Comparison of ENCODE assay signal across 12 cellular contexts in the genomic region with DNA sequence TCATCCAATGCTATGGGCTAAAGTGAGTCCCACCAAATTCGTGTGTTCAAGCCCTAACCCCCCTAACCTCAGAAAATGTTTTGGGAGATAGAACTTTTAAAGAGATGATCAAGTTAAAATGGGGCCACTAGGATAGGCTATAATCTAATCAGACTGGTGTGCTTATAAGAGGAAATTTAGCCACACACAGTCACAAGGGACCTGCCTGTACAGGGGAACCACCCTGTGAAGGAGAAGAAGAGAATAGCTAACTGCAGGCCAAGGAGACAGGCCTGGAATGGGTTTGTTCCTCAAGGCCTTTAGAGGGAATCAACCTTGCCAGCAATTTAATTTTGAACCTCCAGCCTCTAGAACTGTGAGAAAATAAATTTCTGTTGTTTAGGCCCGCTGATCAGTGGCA. TPM values are rescaled to one million over a fixed set of nuclear protein-coding genes. Genes with fewer than 3 reads are reported as not detected.
A peak's percentile ranks its signal among the peaks of the same experiment; 100 is the strongest.
DNase-seq lines count a peak whose midpoint lies in the region; ATAC-seq, FAIRE-seq and TF ChIP-seq lines count a peak whose summit lies in the region.
"Had no signal": no experiment of that assay in that cellular context is flagged by ENCODE, and none has a peak within 500 bp of the region (broad histone marks: within the 10 kb centered on the region; RNA-seq: fewer than 3 reads in every experiment).

No MANE protein-coding gene starts in this region.

- peak overlapping the region; percentile 47 for H3K9ac ChIP-seq in adipocyte (ENCODE audit: low read length)
- H3K9ac ChIP-seq: BLaER1 had no signal

- POLR2A ChIA-PET in naive thymus-derived CD8-positive, alpha-beta T cell (lab: Charles Lee), result no interaction called here

- no TSS peak for BruUV-seq in Calu3 (replicated peaks; lab: Mats Ljungman, UMichigan)

- no peak overlapping the region for H3K4me3 Mint-ChIP-seq in Calu3 (ENCODE audit: low read depth, unreplicated experiment)
- H3K4me3 Mint-ChIP-seq in mesothelial cell of epicardium, result no peak overlapping the region
- no peak overlapping the region for H3K4me3 Mint-ChIP-seq in naive thymus-derived CD8-positive, alpha-beta T cell

- no peak overlapping the region for H3K4me3 ChIP-seq in adipocyte (ENCODE audit: low read length)
- H3K4me3 ChIP-seq in small intestine (ENCODE audit: low read depth in 1 of 2, low read length in 2 of 2), result no peak overlapping the region
- H3K4me3 ChIP-seq: BLaER1, Peyer's patch had no signal

- H3K9me3 Mint-ChIP-seq in Calu3 (ENCODE audit: low read depth, unreplicated experiment), result no peaks in the 10 kb centered on the region
- H3K9me3 Mint-ChIP-seq in mesothelial cell of epicardium, result no peaks in the 10 kb centered on the region
- no peaks in the 10 kb centered on the region for H3K9me3 Mint-ChIP-seq in naive thymus-derived CD8-positive, alpha-beta T cell

- FAIRE-seq in small intestine (lab: Jason Lieb, UNC), result no peak
- FAIRE-seq: islet of Langerhans had no signal

- no peak for TF ChIP-seq CTCF in Calu3 (IDR thresholded peaks at IDR 0.05; ENCODE audit: unreplicated experiment)
- TF ChIP-seq CTCF in mesothelial cell of epicardium (IDR thresholded peaks at IDR 0.05; ENCODE audit: unreplicated experiment), result no peak

- intact Hi-C loops in Calu3 (cut with micrococcal nuclease; ENCODE audit: unreplicated experiment), result no loop called here

- H3K4me1 Mint-ChIP-seq in Calu3 (ENCODE audit: low read depth, unreplicated experiment) (peaks cover 60% of the 10 kb centered on the region), mesothelial cell of epicardium (peaks cover 76% of the 10 kb centered on the region)
- peaks cover 2 to 20% (median 4%) of the 10 kb centered on the region in 4 donors for H3K4me1 Mint-ChIP-seq in naive thymus-derived CD8-positive, alpha-beta T cell

- H3K27ac ChIP-seq in small intestine (ENCODE audit: low read depth in 1 of 2, low read length in 1 of 2), result no peak overlapping the region
- H3K27ac ChIP-seq: BLaER1 had no signal

- no peaks in the 10 kb centered on the region for H3K27me3 ChIP-seq in adipocyte (replicated peaks; ENCODE audit: control insufficient read depth, insufficient read depth, low read length)
- no peaks in the 10 kb centered on the region for H3K27me3 ChIP-seq in small intestine (ENCODE audit: control insufficient read depth in 2 of 2, insufficient read depth in 2 of 2, low read length in 2 of 2)
- H3K27me3 ChIP-seq: BLaER1, Peyer's patch had no signal

- peak; percentile 44 for ATAC-seq in HG02678 (IDR thresholded peaks at IDR 0.05; ENCODE audit: unreplicated experiment)
- ATAC-seq in naive thymus-derived CD8-positive, alpha-beta T cell, result no peak
- no peak for ATAC-seq in GM21381 (IDR thresholded peaks at IDR 0.05; ENCODE audit: unreplicated experiment)

- H3K36me3 ChIP-seq in adipocyte (ENCODE audit: control insufficient read depth, insufficient read depth, low read length, severe bottlenecking) (no peaks in the 10 kb centered on the region), small intestine (ENCODE audit: control insufficient read depth in 2 of 2, insufficient read depth in 2 of 2, low read length in 2 of 2) (no peaks in the 10 kb centered on the region)
- H3K36me3 ChIP-seq: BLaER1, Peyer's patch had no signal

- H3K36me3 Mint-ChIP-seq in Calu3 (ENCODE audit: insufficient read depth, unreplicated experiment), result peaks cover 5% of the 10 kb centered on the region
- no peaks in the 10 kb centered on the region for H3K36me3 Mint-ChIP-seq in mesothelial cell of epicardium
- no peaks in the 10 kb centered on the region for H3K36me3 Mint-ChIP-seq in naive thymus-derived CD8-positive, alpha-beta T cell

- DNase-seq in Calu3 (no peak), adipocyte (ENCODE audit: low read depth) (no peak), mesothelial cell of epicardium (ENCODE audit: low spot score in 2 of 2, unreplicated experiment in 2 of 2) (no peak), small intestine (no peak), NCI-H2107 (lab: John Stamatoyannopoulos, UW) (no peak)
- DNase-seq in naive thymus-derived CD8-positive, alpha-beta T cell, result no peak
- DNase-seq: activated CD4-positive, alpha-beta T cell treated with anti-CD3 and anti-CD28 coated beads, Interleukin-2, amount 50 U/mL, for 1 hour; Peyer's patch had no signal

- WGBS in small intestine, 3 donors, result 85 to 92% (median 87%) methylated on average over 2 of the region's 2 CpGs

- peak overlapping the region; percentile 90 for H3K27ac Mint-ChIP-seq in Calu3 (ENCODE audit: unreplicated experiment)
- H3K27ac Mint-ChIP-seq in mesothelial cell of epicardium, result peak overlapping the region; percentile 87
- no peak overlapping the region for H3K27ac Mint-ChIP-seq in naive thymus-derived CD8-positive, alpha-beta T cell

- CTCF ChIA-PET in Calu3 (lab: Charles Lee), result interaction anchor here (1.4 to 1.8 kb wide), 2 partner anchors 10 to 12 kb away, joined by 4 to 7 read pairs; no protein-coding TSS in a partner anchor

- H3K4me1 ChIP-seq in adipocyte (ENCODE audit: control insufficient read depth, insufficient read depth, low read length) (peaks cover 18% of the 10 kb centered on the region), small intestine (ENCODE audit: control insufficient read depth in 2 of 2, insufficient read depth in 1 of 2, low read depth in 1 of 2, low read length in 1 of 2) (peaks cover 0 to 4% of the 10 kb centered on the region in 2 donors)

- H3K27me3 Mint-ChIP-seq in Calu3 (ENCODE audit: unreplicated experiment), result no peaks in the 10 kb centered on the region
- H3K27me3 Mint-ChIP-seq in mesothelial cell of epicardium (ENCODE audit: low read depth), result no peaks in the 10 kb centered on the region
- H3K27me3 Mint-ChIP-seq in naive thymus-derived CD8-positive, alpha-beta T cell, result peaks cover 0 to 2% (median 0%) of the 10 kb centered on the region in 5 donors

- H3K9me3 ChIP-seq in adipocyte (ENCODE audit: control insufficient read depth, low read length) (no peaks in the 10 kb centered on the region), small intestine (ENCODE audit: control insufficient read depth, low read depth) (no peaks in the 10 kb centered on the region)
- H3K9me3 ChIP-seq: BLaER1, Peyer's patch had no signal

RNA-seq across cellular contexts. Expression of a gene that starts 36.0 kb away (rescaled TPM):
- 81.3 and 85.4 TPM in 2 replicates for total RNA-seq in Calu3 (2022)
- 53.0 to 59.0 TPM (median 54.5 TPM) in 3 replicates for total RNA-seq in mesothelial cell of epicardium
- 10 to 100 TPM; 27.7 to 39.1 (median 35.1) TPM for polyA plus RNA-seq in small intestine
- total RNA-seq in naive thymus-derived CD8-positive, alpha-beta T cell, result 10 to 100 TPM; 59.5 to 65.8 TPM
- polyA plus RNA-seq in naive thymus-derived CD8-positive, alpha-beta T cell, result 10 to 100 TPM; 32.7 to 43.8 (median 34.7) TPM

Comparison
In these comparisons a context has a peak if more than half of its experiments do, and no peak if none do; other contexts are left out.
1. H3K27ac Mint-ChIP-seq: peak in Calu3 (single experiment) and mesothelial cell of epicardium (single experiment); none in naive thymus-derived CD8-positive, alpha-beta T cell (0 of 10).